Comparison of ENCODE assay signal across 8 cellular contexts in the genomic region with DNA sequence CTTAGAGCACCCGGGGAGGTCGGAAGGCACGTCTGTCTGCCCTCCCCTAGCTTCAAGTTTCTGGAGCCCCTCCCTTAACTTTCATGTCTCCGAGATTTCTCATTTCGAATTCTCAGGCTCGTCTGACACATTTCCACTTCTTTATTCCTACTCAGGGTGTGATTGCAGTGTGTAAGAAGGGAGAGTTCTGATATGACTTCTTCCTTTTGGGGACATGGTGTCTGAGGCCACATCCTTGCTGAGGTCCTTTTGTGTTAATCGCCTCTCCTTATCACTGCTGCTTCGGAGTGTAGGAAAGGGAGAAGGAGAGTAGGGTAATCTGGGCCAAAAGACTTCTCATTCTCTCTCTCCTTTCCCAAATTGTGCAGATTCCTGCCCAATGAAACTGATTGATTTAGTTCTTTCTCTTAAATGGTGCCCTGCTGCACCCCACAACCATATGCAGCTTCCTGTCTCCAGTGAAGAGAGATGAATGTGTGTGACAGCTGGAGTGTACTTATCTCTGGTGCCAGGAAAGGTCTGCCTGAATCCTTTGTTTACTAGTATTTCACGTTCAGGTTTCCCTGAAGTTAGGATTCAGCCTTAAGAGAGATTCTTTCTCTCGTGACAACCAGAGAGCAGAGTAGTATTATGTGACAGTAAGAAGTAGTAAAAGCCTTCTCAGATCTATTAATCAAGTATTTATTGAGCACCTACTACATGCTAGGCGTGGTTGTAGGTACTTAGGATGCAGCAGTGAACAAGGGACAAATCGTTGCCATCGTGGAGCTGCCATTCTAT. TPM values are rescaled to one million over a fixed set of nuclear protein-coding genes. Genes with fewer than 3 reads are reported as not detected.
DNase-seq lines count a peak whose midpoint lies in the region; ATAC-seq, FAIRE-seq and TF ChIP-seq lines count a peak whose summit lies in the region.

No MANE protein-coding gene starts in this region.

- no peak for TF ChIP-seq POLR2A in GM12878 (IDR thresholded peaks at IDR 0.05; ENCODE audit: low read depth, low read length)
- TF ChIP-seq POLR2A in thyroid gland (IDR thresholded peaks at IDR 0.05) = no peak

- H4K20me1 ChIP-seq in GM12878 (ENCODE audit: control insufficient read depth, insufficient read depth) = no peaks in the 10 kb centered on the region

- H3K27me3 ChIP-seq in GM12878 (replicated peaks in 1 of 2; ENCODE audit: control insufficient read depth in 2 of 2, insufficient read depth in 2 of 2, low read length in 1 of 2) (no peaks in the 10 kb centered on the region), mesendoderm (ENCODE audit: insufficient read depth, low read length, poor library complexity) (no peaks in the 10 kb centered on the region), thyroid gland (no peaks in the 10 kb centered on the region)

- no peaks in the 10 kb centered on the region for H3K9me3 ChIP-seq in GM12878 (replicated peaks; ENCODE audit: control insufficient read depth, insufficient read depth, low read length)
- no peaks in the 10 kb centered on the region for H3K9me3 ChIP-seq in thyroid gland

- H3K79me1 ChIP-seq in mesendoderm (ENCODE audit: low read length) = peaks cover 5% of the 10 kb centered on the region

- TSS peak; percentile 76 for BruUV-seq in GM12878 (replicated peaks; lab: Mats Ljungman, UMichigan)

- peak overlapping the region; percentile 93 for H3K56ac ChIP-seq in mesendoderm (ENCODE audit: low read length)

- H3K79me2 ChIP-seq in GM12878 (ENCODE audit: control insufficient read depth, insufficient read depth, low read length) (peaks cover 52% of the 10 kb centered on the region), mesendoderm (ENCODE audit: control insufficient read depth, insufficient read depth, low read length) (peaks cover 46% of the 10 kb centered on the region)

- no peak for TF ChIP-seq CTCF in GM12878 (IDR thresholded peaks at IDR 0.05 in 2 of 3, conservative IDR thresholded peaks at IDR 0.05 in 1 of 3; ENCODE audit: control insufficient read depth in 2 of 3, extremely low read depth in 1 of 3, insufficient read depth in 1 of 3, low read depth in 3 of 3, low read length in 3 of 3)
- no peak for TF ChIP-seq CTCF in thyroid gland (IDR thresholded peaks at IDR 0.05)

- peak overlapping the region; percentile 74 for H3K4me3 ChIP-seq in GM12878
- peak overlapping the region; percentile 90 for H3K4me3 ChIP-seq in mesendoderm (ENCODE audit: low read length)
- peak overlapping the region in 1 of 3 donors; percentile 34 for H3K4me3 ChIP-seq in thyroid gland (replicated peaks in 1 of 3)

- H2BK120ac ChIP-seq in mesendoderm (ENCODE audit: low read depth, low read length) = peak overlapping the region; percentile 5

- H3K4me1 Mint-ChIP-seq in activated T-cell treated with anti-CD3 and anti-CD28 coated beads, Interleukin-2, amount 50 U/mL, for 4 hours (ENCODE audit: low read depth) = peaks cover 25% of the 10 kb centered on the region

- POLR2A ChIA-PET in GM12878 (lab: Charles Lee) = interaction anchor here (0.6 to 1.1 kb wide), 3 partner anchors 26 to 103 kb away, joined by 3 to 4 read pairs (median 4); a partner anchor contains a TSS

- H2BK15ac ChIP-seq in mesendoderm (replicated peaks; ENCODE audit: low read depth) = no peak overlapping the region

- H3K4me1 ChIP-seq in GM12878 (ENCODE audit: control insufficient read depth, insufficient read depth, low read length) (peaks cover 6% of the 10 kb centered on the region), mesendoderm (ENCODE audit: control insufficient read depth, low read depth, low read length) (no peaks in the 10 kb centered on the region), thyroid gland (peaks cover 15 to 16% of the 10 kb centered on the region in 2 donors)

- H4K5ac ChIP-seq in mesendoderm (ENCODE audit: low read length) = no peak overlapping the region

- H2AFZ ChIP-seq in GM12878 (ENCODE audit: control insufficient read depth, low read depth, low read length) = peak overlapping the region; percentile 42

- H3K4me2 ChIP-seq in GM12878 (ENCODE audit: control insufficient read depth, insufficient read depth) (peak overlapping the region; percentile 97), mesendoderm (ENCODE audit: low read length) (peak overlapping the region; percentile 21)

- H3K4me3 Mint-ChIP-seq in activated T-cell treated with anti-CD3 and anti-CD28 coated beads, Interleukin-2, amount 50 U/mL, for 4 hours = peak overlapping the region; percentile 83

- peak; percentile 34 to 37 for ATAC-seq in activated T-cell treated with anti-CD3 and anti-CD28 coated beads, Interleukin-2, amount 50 U/mL, for 4 hours
- peak; percentile 29 for ATAC-seq in GM12878
- no peak for ATAC-seq in HG02798 (IDR thresholded peaks at IDR 0.05; ENCODE audit: poor library complexity, unreplicated experiment)

- H3K9ac ChIP-seq in GM12878 (ENCODE audit: control insufficient read depth, insufficient read depth, low read length) (peak overlapping the region; percentile 94), mesendoderm (ENCODE audit: low read length) (peak overlapping the region; percentile 90)

- under 1% methylated on average over 13 of the region's 13 CpGs for WGBS in GM12878 (ENCODE audit: insufficient coverage, insufficient replicate concordance, low lambda C conversion rate, missing lambda C conversion rate)
- no CpG with 5 or more reads among the region's 13 CpGs for WGBS in mesendoderm (ENCODE audit: extremely low coverage, insufficient coverage, low lambda C conversion rate)
- WGBS in thyroid gland, 2 donors = 16% methylated on average over 13 of the region's 13 CpGs

- peak overlapping the region; percentile 36 for H3K4ac ChIP-seq in mesendoderm (ENCODE audit: low read depth, low read length)

- no peaks in the 10 kb centered on the region for H3K27me3 Mint-ChIP-seq in activated T-cell treated with anti-CD3 and anti-CD28 coated beads, Interleukin-2, amount 50 U/mL, for 4 hours (ENCODE audit: low read depth)

- SMC1A ChIA-PET in GM12878 (lab: Charles Lee; ENCODE audit: uncharacterized antibody, unreplicated experiment) = interaction anchor here (1.6 kb wide), 1 partner anchor 115 kb away, joined by 3 read pairs; a partner anchor contains a TSS

- RAD21 ChIA-PET in GM12878 (lab: Charles Lee; ENCODE audit: unreplicated experiment) = interaction anchor here (1.3 to 2.4 kb wide), 2 partner anchors 34 to 62 kb away, joined by 3 to 7 read pairs; a partner anchor contains a TSS

- FAIRE-seq in GM12878 (lab: Jason Lieb, UNC) = no peak

- no peak for DNase-seq in activated T-cell treated with anti-CD3 and anti-CD28 coated beads, Interleukin-2, amount 50 U/mL, for 4 hours
- DNase-seq in activated T-cell treated with anti-CD3 and anti-CD28 coated beads for 4 hours (no peak), LHCN-M2 (ENCODE audit: low read depth) (peak; percentile 56), GM12878 (ENCODE audit: low read depth, low spot score) (no peak), mesendoderm (peak; percentile 41), thyroid gland (no peak), D341Med (ENCODE audit: low spot score) (no peak)

- peak overlapping the region; percentile 91 for H3K27ac ChIP-seq in GM12878 (ENCODE audit: control insufficient read depth, insufficient read depth)
- peak overlapping the region; percentile 72 for H3K27ac ChIP-seq in mesendoderm (ENCODE audit: low read depth, low read length)
- H3K27ac ChIP-seq in thyroid gland = peak overlapping the region in 1 of 3 donors; percentile 46

- no peak for TF ChIP-seq EP300 in GM12878 (IDR thresholded peaks at IDR 0.05; ENCODE audit: borderline replicate concordance in 1 of 2, control insufficient read depth in 1 of 2, low read depth in 2 of 2, low read length in 2 of 2)

- peak overlapping the region; percentile 49 for H2BK5ac ChIP-seq in mesendoderm (ENCODE audit: low read length)

- in situ Hi-C loops in GM12878 (cut with MboI) = no loop called here

- peak overlapping the region; percentile 33 for H3K23ac ChIP-seq in mesendoderm (ENCODE audit: low read length)

- H3K36me3 ChIP-seq in GM12878 (ENCODE audit: control insufficient read depth in 2 of 2, insufficient read depth in 2 of 2, low read length in 1 of 2) = peaks cover 0 to 2% of the 10 kb centered on the region in 2 experiments; a peak in 1 of 4 replicates
- no peaks in the 10 kb centered on the region for H3K36me3 ChIP-seq in mesendoderm (ENCODE audit: control insufficient read depth, insufficient read depth, low read length)
- H3K36me3 ChIP-seq in thyroid gland = no peaks in the 10 kb centered on the region

- H3K18ac ChIP-seq in mesendoderm (ENCODE audit: low read length) = peak overlapping the region; percentile 61

- H4K8ac ChIP-seq in mesendoderm (ENCODE audit: low read depth, low read length) = no peak overlapping the region

- H3K9me3 Mint-ChIP-seq in activated T-cell treated with anti-CD3 and anti-CD28 coated beads, Interleukin-2, amount 50 U/mL, for 4 hours = no peaks in the 10 kb centered on the region

- no peaks in the 10 kb centered on the region for H3K36me3 Mint-ChIP-seq in activated T-cell treated with anti-CD3 and anti-CD28 coated beads, Interleukin-2, amount 50 U/mL, for 4 hours (ENCODE audit: insufficient read depth)

- intact Hi-C loops in GM12878 (cut with micrococcal nuclease; ENCODE audit: unreplicated experiment) = loop anchor here (5.0 kb wide), 1 partner anchor 115 kb away; a partner anchor contains a TSS
- intact Hi-C loops in thyroid gland (cut with DNase I) = no loop called here

- H2AK5ac ChIP-seq in mesendoderm (ENCODE audit: low read length) = no peak overlapping the region

- no peak for TF ChIP-seq RAD21 in GM12878 (IDR thresholded peaks at IDR 0.05; ENCODE audit: insufficient read depth, low read depth, low read length)

- CTCF ChIA-PET in GM12878 (lab: Yijun Ruan, JAX) = interaction anchor here (0.7 kb wide), 1 partner anchor 80 kb away, joined by 3 read pairs; no protein-coding TSS in a partner anchor

RNA-seq across cellular contexts. Expression of a gene that starts 0.7 kb away (rescaled TPM):
- 1 to 10 TPM; 7.3 to 8.3 (median 7.4) TPM for total RNA-seq in activated T-cell treated with anti-CD3 and anti-CD28 coated beads, Interleukin-2, amount 50 U/mL, for 4 hours
- total RNA-seq in LHCN-M2 (2014; rRNA removed) = 97.6 and 98.5 TPM in 2 replicates
- polyA plus RNA-seq in LHCN-M2 (2012) = 37.6 TPM
- 45.8 and 51.5 TPM in 2 replicates for total RNA-seq in GM12878 (2013; cell fraction: nucleolus; rRNA removed)
- total RNA-seq in GM12878 (2014; rRNA removed) = 44.5 and 50.3 TPM in 2 replicates
- 52.9 and 58.5 TPM in 2 replicates for total RNA-seq in GM12878 (2014; rRNA removed; fragmentation: Illumina TruSeq; extraction: Trizol)
- 69.2 and 80.8 TPM in 2 replicates for total RNA-seq in GM12878 (2021)
- polyA plus RNA-seq in GM12878 (2011; ENCODE audit: low read depth) = 16.6 TPM
- polyA plus RNA-seq in GM12878 (2011; rRNA removed) = 60.6 and 69.3 TPM in 2 replicates
- 92.5 and 114 TPM in 2 replicates for polyA plus RNA-seq in GM12878 (2011; cell fraction: cytosol; rRNA removed)
- 120 and 185 TPM in 2 replicates for polyA plus RNA-seq in GM12878 (2011; cell fraction: nucleus; rRNA removed)
- 33.1 and 39.8 TPM in 2 replicates for polyA plus RNA-seq in GM12878 (2012)
- polyA plus RNA-seq in GM12878 (2014; fragmentation: Illumina TruSeq; extraction: Trizol) = 53.9 and 63.1 TPM in 2 replicates
- 1 to 10 TPM; 1.8 to 2.9 TPM for polyA plus RNA-seq in GM12878 (2014; fragmentation: Nextera tagmentation; extraction: Ambion mirVana)
- 82.6 and 87.4 TPM in 2 replicates for polyA plus RNA-seq in GM12878 (2014; rRNA removed)
- 10 to 100 TPM; 22.6 to 31.0 TPM for polyA plus RNA-seq in GM12878 (2016; fragmentation: Nextera tagmentation; extraction: Ambion mirVana)
- polyA minus RNA-seq in GM12878 (2011; rRNA and poly(A)+ RNA removed) = 75.6 and 95.8 TPM in 2 replicates
- polyA minus RNA-seq in GM12878 (2011; cell fraction: cytosol; rRNA and poly(A)+ RNA removed) = 37.8 and 41.3 TPM in 2 replicates
- polyA minus RNA-seq in GM12878 (2011; cell fraction: nucleus; rRNA and poly(A)+ RNA removed) = 49.3 and 88.3 TPM in 2 replicates
- polyA plus RNA-seq in mesendoderm (2013, experiment 1 of 2) = 44.8 TPM
- 46.4 TPM for polyA plus RNA-seq in mesendoderm (2013, experiment 2 of 2)
- total RNA-seq in thyroid gland = 1 to 10 TPM in 2 of 4 donors, under 1 TPM in 2; 0.13 to 4.3 (median 0.91) TPM

RNA-seq across cellular contexts. Expression of a gene that starts 18.5 kb away (rescaled TPM):
- 10 to 100 TPM; 24.4 to 29.4 (median 26.8) TPM for total RNA-seq in activated T-cell treated with anti-CD3 and anti-CD28 coated beads, Interleukin-2, amount 50 U/mL, for 4 hours
- 39.3 and 49.7 TPM in 2 replicates for total RNA-seq in LHCN-M2 (2014; rRNA removed)
- polyA plus RNA-seq in LHCN-M2 (2012) = 35.3 TPM
- 22.1 and 23.7 TPM in 2 replicates for total RNA-seq in GM12878 (2013; cell fraction: nucleolus; rRNA removed)
- total RNA-seq in GM12878 (2014; rRNA removed) = 6.5 and 6.8 TPM in 2 replicates
- 5.5 and 6.5 TPM in 2 replicates for total RNA-seq in GM12878 (2014; rRNA removed; fragmentation: Illumina TruSeq; extraction: Trizol)
- total RNA-seq in GM12878 (2021) = 13.5 and 14.5 TPM in 2 replicates
- polyA plus RNA-seq in GM12878 (2011; ENCODE audit: low read depth) = 17.4 TPM
- 11.8 and 17.8 TPM in 2 replicates for polyA plus RNA-seq in GM12878 (2011; rRNA removed)
- 20.1 and 23.2 TPM in 2 replicates for polyA plus RNA-seq in GM12878 (2011; cell fraction: cytosol; rRNA removed)
- polyA plus RNA-seq in GM12878 (2011; cell fraction: nucleus; rRNA removed) = 143 and 159 TPM in 2 replicates
- 32.7 and 39.8 TPM in 2 replicates for polyA plus RNA-seq in GM12878 (2012)
- polyA plus RNA-seq in GM12878 (2014; fragmentation: Illumina TruSeq; extraction: Trizol) = 5.9 and 10.3 TPM in 2 replicates
- 1 to 10 TPM; 1.3 to 2.2 TPM for polyA plus RNA-seq in GM12878 (2014; fragmentation: Nextera tagmentation; extraction: Ambion mirVana)
- polyA plus RNA-seq in GM12878 (2014; rRNA removed) = 17.3 and 21.4 TPM in 2 replicates
- 1 to 10 TPM; 3.1 to 3.5 TPM for polyA plus RNA-seq in GM12878 (2016; fragmentation: Nextera tagmentation; extraction: Ambion mirVana)
- polyA minus RNA-seq in GM12878 (2011; rRNA and poly(A)+ RNA removed) = 16.9 and 18.6 TPM in 2 replicates
- 5.0 and 6.8 TPM in 2 replicates for polyA minus RNA-seq in GM12878 (2011; cell fraction: cytosol; rRNA and poly(A)+ RNA removed)
- 15.6 and 16.6 TPM in 2 replicates for polyA minus RNA-seq in GM12878 (2011; cell fraction: nucleus; rRNA and poly(A)+ RNA removed)
- 22.8 TPM for polyA plus RNA-seq in mesendoderm (2013, experiment 1 of 2)
- 22.2 TPM for polyA plus RNA-seq in mesendoderm (2013, experiment 2 of 2)
- 100 to 1,000 TPM in 1 of 4 donors, 10 to 100 TPM in 3; 75.3 to 109 (median 88.5) TPM for total RNA-seq in thyroid gland

RNA-seq across cellular contexts. Expression of a gene that starts 25.5 kb away (rescaled TPM):
- total RNA-seq in activated T-cell treated with anti-CD3 and anti-CD28 coated beads, Interleukin-2, amount 50 U/mL, for 4 hours = 10 to 100 TPM; 76.6 to 84.5 (median 79.2) TPM
- 230 and 234 TPM in 2 replicates for total RNA-seq in LHCN-M2 (2014; rRNA removed)
- polyA plus RNA-seq in LHCN-M2 (2012) = 692 TPM
- total RNA-seq in GM12878 (2013; cell fraction: nucleolus; rRNA removed) = 31.1 and 35.5 TPM in 2 replicates
- 201 and 217 TPM in 2 replicates for total RNA-seq in GM12878 (2014; rRNA removed)
- total RNA-seq in GM12878 (2014; rRNA removed; fragmentation: Illumina TruSeq; extraction: Trizol) = 107 and 118 TPM in 2 replicates
- total RNA-seq in GM12878 (2021) = 165 and 173 TPM in 2 replicates
- 161 TPM for polyA plus RNA-seq in GM12878 (2011; ENCODE audit: low read depth)
- 95.6 and 137 TPM in 2 replicates for polyA plus RNA-seq in GM12878 (2011; rRNA removed)
- 225 and 263 TPM in 2 replicates for polyA plus RNA-seq in GM12878 (2011; cell fraction: cytosol; rRNA removed)
- polyA plus RNA-seq in GM12878 (2011; cell fraction: nucleus; rRNA removed) = 202 and 257 TPM in 2 replicates
- 320 and 324 TPM in 2 replicates for polyA plus RNA-seq in GM12878 (2012)
- 62.2 and 102 TPM in 2 replicates for polyA plus RNA-seq in GM12878 (2014; fragmentation: Illumina TruSeq; extraction: Trizol)
- polyA plus RNA-seq in GM12878 (2014; fragmentation: Nextera tagmentation; extraction: Ambion mirVana) = 100 to 1,000 TPM; 268 to 293 TPM
- polyA plus RNA-seq in GM12878 (2014; rRNA removed) = 178 and 203 TPM in 2 replicates
- polyA plus RNA-seq in GM12878 (2016; fragmentation: Nextera tagmentation; extraction: Ambion mirVana) = 100 to 1,000 TPM; 220 to 226 TPM
- 110 and 116 TPM in 2 replicates for polyA minus RNA-seq in GM12878 (2011; rRNA and poly(A)+ RNA removed)
- polyA minus RNA-seq in GM12878 (2011; cell fraction: cytosol; rRNA and poly(A)+ RNA removed) = 47.1 and 60.9 TPM in 2 replicates
- 50.9 and 62.4 TPM in 2 replicates for polyA minus RNA-seq in GM12878 (2011; cell fraction: nucleus; rRNA and poly(A)+ RNA removed)
- polyA plus RNA-seq in mesendoderm (2013, experiment 1 of 2) = 227 TPM
- 219 TPM for polyA plus RNA-seq in mesendoderm (2013, experiment 2 of 2)
- 100 to 1,000 TPM; 165 to 296 (median 257) TPM for total RNA-seq in thyroid gland

RNA-seq across cellular contexts. Expression of a gene that starts 27.5 kb away (rescaled TPM):
- 10 to 100 TPM; 18.6 to 23.4 (median 20.2) TPM for total RNA-seq in activated T-cell treated with anti-CD3 and anti-CD28 coated beads, Interleukin-2, amount 50 U/mL, for 4 hours
- total RNA-seq in LHCN-M2 (2014; rRNA removed) (2.4 and 4.2 TPM in 2 replicates), GM12878 (2014; rRNA removed) (1.2 and 1.5 TPM in 2 replicates), GM12878 (2014; rRNA removed; fragmentation: Illumina TruSeq; extraction: Trizol) (0.85 and 0.88 TPM in 2 replicates), GM12878 (2021) (5.7 and 9.2 TPM in 2 replicates), thyroid gland (10 to 100 TPM in 3 of 4 donors, 1 to 10 TPM in 1; 10.0 to 15.3 (median 12.2) TPM)
- 5.9 TPM for polyA plus RNA-seq in LHCN-M2 (2012)
- total RNA-seq in GM12878 (2013; cell fraction: nucleolus; rRNA removed) = 14.4 and 18.4 TPM in 2 replicates
- 3.3 TPM for polyA plus RNA-seq in GM12878 (2011; ENCODE audit: low read depth)
- polyA plus RNA-seq in GM12878 (2011; rRNA removed) (2.2 and 3.9 TPM in 2 replicates), GM12878 (2014; fragmentation: Illumina TruSeq; extraction: Trizol) (3.1 and 5.7 TPM in 2 replicates), GM12878 (2014; fragmentation: Nextera tagmentation; extraction: Ambion mirVana) (under 1 TPM; 0.05 to 0.14 TPM), GM12878 (2014; rRNA removed) (6.4 and 9.0 TPM in 2 replicates), GM12878 (2016; fragmentation: Nextera tagmentation; extraction: Ambion mirVana) (under 1 TPM; 0.62 to 0.73 TPM)
- 2.7 and 3.4 TPM in 2 replicates for polyA plus RNA-seq in GM12878 (2011; cell fraction: cytosol; rRNA removed)
- 60.1 and 82.9 TPM in 2 replicates for polyA plus RNA-seq in GM12878 (2011; cell fraction: nucleus; rRNA removed)
- polyA plus RNA-seq in GM12878 (2012) = 8.3 and 9.0 TPM in 2 replicates
- 2.5 and 3.1 TPM in 2 replicates for polyA minus RNA-seq in GM12878 (2011; rRNA and poly(A)+ RNA removed)
- 1.1 and 2.8 TPM in 2 replicates for polyA minus RNA-seq in GM12878 (2011; cell fraction: cytosol; rRNA and poly(A)+ RNA removed)
- polyA minus RNA-seq in GM12878 (2011; cell fraction: nucleus; rRNA and poly(A)+ RNA removed) = 8.1 and 12.2 TPM in 2 replicates
- polyA plus RNA-seq in mesendoderm (2013, experiment 1 of 2) = 42.1 TPM
- polyA plus RNA-seq in mesendoderm (2013, experiment 2 of 2) = 54.9 TPM

Comparison
In these comparisons a context has a peak if more than half of its experiments do, and no peak if none do; other contexts are left out.
1. DNase-seq: peak in LHCN-M2 (single experiment) and mesendoderm (single experiment); none in activated T-cell treated with anti-CD3 and anti-CD28 coated beads, Interleukin-2, amount 50 U/mL, for 4 hours (single experiment), activated T-cell treated with anti-CD3 and anti-CD28 coated beads for 4 hours (single experiment), GM12878 (single experiment), thyroid gland (0 of 2) and D341Med (single experiment).
2. RNA of a gene that starts 0.7 kb away (total RNA-seq): 97.6 to 98.5 TPM in LHCN-M2 and 44.5 to 80.8 TPM in GM12878; 7.3 to 8.3 TPM in activated T-cell treated with anti-CD3 and anti-CD28 coated beads, Interleukin-2, amount 50 U/mL, for 4 hours and 0.13 to 4.3 TPM in thyroid gland; every median in the first group is over 4 times any median in the second.